In genomic region chr4:145098675-145099037, GRCh38 we compare ENCODE assay signal across 8 cellular contexts. TPM values are rescaled to one million over a fixed set of nuclear protein-coding genes. Genes with fewer than 3 reads are reported as not detected.
DNase-seq lines count a peak whose midpoint lies in the region; ATAC-seq and TF ChIP-seq lines count a peak whose summit lies in the region.

No MANE protein-coding gene starts in this region.

- peaks cover 8% of the 10 kb centered on the region for H3K9me3 Mint-ChIP-seq in T-helper 2 cell treated with Interferon-gamma antibody and Interleukin-4, amounts not matched to agents 5 μg/mL and 100 μg/mL, for 36 hours

- TF ChIP-seq RAD21 in liver (IDR thresholded peaks at IDR 0.05): no peak

- peak; percentile 1 for DNase-seq in DMS 273 treated with DMSO at 0.1 percent for 48 hours (lab: John Stamatoyannopoulos, UW)
- DNase-seq in HT-29 (ENCODE audit: low spot score): peak; percentile 71
- DNase-seq in T-helper 2 cell treated with Interferon-gamma antibody and Interleukin-4, amounts not matched to agents 5 μg/mL and 100 μg/mL, for 36 hours (ENCODE audit: low spot score): peak; percentile 63
- DNase-seq in choroid plexus epithelial cell (ENCODE audit: low read depth): peak; percentile 66
- peak; percentile 20 for DNase-seq in stimulated activated CD8-positive, alpha-beta memory T cell treated with anti-CD3 and anti-CD28 coated beads, Interleukin-15, amount 100 ng/mL, for 1 hour (ENCODE audit: low read depth)
- DNase-seq in activated effector memory CD4-positive, alpha-beta T cell treated with Interleukin-2 at 50 U/mL for 16 hours: no peak

- peaks cover 20% of the 10 kb centered on the region for H3K4me1 Mint-ChIP-seq in T-helper 2 cell treated with Interferon-gamma antibody and Interleukin-4, amounts not matched to agents 5 μg/mL and 100 μg/mL, for 36 hours (ENCODE audit: low read depth)

- H3K36me3 Mint-ChIP-seq in T-helper 2 cell treated with Interferon-gamma antibody and Interleukin-4, amounts not matched to agents 5 μg/mL and 100 μg/mL, for 36 hours (ENCODE audit: low read depth): peaks cover 23% of the 10 kb centered on the region

- peak; percentile 5 for ATAC-seq in GM21360 (IDR thresholded peaks at IDR 0.05; ENCODE audit: unreplicated experiment)

- H3K36me3 ChIP-seq in liver (ENCODE audit: control insufficient read depth in 4 of 4, insufficient read depth in 3 of 4, low read depth in 1 of 4, low read length in 3 of 4): peaks cover 4 to 20% (median 15%) of the 10 kb centered on the region in 4 donors

- peak overlapping the region; percentile 77 to 86 for H3K9ac ChIP-seq in liver (ENCODE audit: low read depth in 1 of 2, low read length in 2 of 2)

- peaks cover 0 to 7% (median 1%) of the 10 kb centered on the region in 4 donors for H3K9me3 ChIP-seq in liver (ENCODE audit: control insufficient read depth in 4 of 4, low read length in 3 of 4)

- H3K4me3 ChIP-seq in choroid plexus epithelial cell (ENCODE audit: low read depth, low read length) (peak overlapping the region; percentile 81), liver (ENCODE audit: low read depth in 1 of 3, low read length in 3 of 3) (peak overlapping the region; percentile 76 to 99 (median 82))

- H3K4me1 ChIP-seq in liver (ENCODE audit: control insufficient read depth in 4 of 4, insufficient read depth in 4 of 4, low read length in 3 of 4): peaks cover 6 to 33% (median 25%) of the 10 kb centered on the region in 4 donors

- under 1% methylated on average over 9 of the region's 9 CpGs for WGBS in liver

- peak overlapping the region; percentile 99 for H3K27ac Mint-ChIP-seq in T-helper 2 cell treated with Interferon-gamma antibody and Interleukin-4, amounts not matched to agents 5 μg/mL and 100 μg/mL, for 36 hours

- no peaks in the 10 kb centered on the region for H3K27me3 Mint-ChIP-seq in T-helper 2 cell treated with Interferon-gamma antibody and Interleukin-4, amounts not matched to agents 5 μg/mL and 100 μg/mL, for 36 hours (ENCODE audit: low read depth)

- H3K27ac ChIP-seq in liver (ENCODE audit: low read depth in 1 of 2, low read length in 2 of 2): peak overlapping the region; percentile 87 to 93

- peak overlapping the region; percentile 92 for H3K4me3 Mint-ChIP-seq in T-helper 2 cell treated with Interferon-gamma antibody and Interleukin-4, amounts not matched to agents 5 μg/mL and 100 μg/mL, for 36 hours

- no peaks in the 10 kb centered on the region for H3K27me3 ChIP-seq in liver (ENCODE audit: control insufficient read depth in 4 of 4, insufficient read depth in 4 of 4, low read length in 3 of 4)

- TF ChIP-seq CTCF in choroid plexus epithelial cell (conservative IDR thresholded peaks at IDR 0.05; ENCODE audit: low read depth, low read length) (no peak), liver (IDR thresholded peaks at IDR 0.05; ENCODE audit: low read depth, low read length, missing input control) (no peak)

TF ChIP-seq in liver, 16 proteins besides CTCF, POLR2A, EP300 and RAD21:
- TF ChIP-seq, protein P1, sequence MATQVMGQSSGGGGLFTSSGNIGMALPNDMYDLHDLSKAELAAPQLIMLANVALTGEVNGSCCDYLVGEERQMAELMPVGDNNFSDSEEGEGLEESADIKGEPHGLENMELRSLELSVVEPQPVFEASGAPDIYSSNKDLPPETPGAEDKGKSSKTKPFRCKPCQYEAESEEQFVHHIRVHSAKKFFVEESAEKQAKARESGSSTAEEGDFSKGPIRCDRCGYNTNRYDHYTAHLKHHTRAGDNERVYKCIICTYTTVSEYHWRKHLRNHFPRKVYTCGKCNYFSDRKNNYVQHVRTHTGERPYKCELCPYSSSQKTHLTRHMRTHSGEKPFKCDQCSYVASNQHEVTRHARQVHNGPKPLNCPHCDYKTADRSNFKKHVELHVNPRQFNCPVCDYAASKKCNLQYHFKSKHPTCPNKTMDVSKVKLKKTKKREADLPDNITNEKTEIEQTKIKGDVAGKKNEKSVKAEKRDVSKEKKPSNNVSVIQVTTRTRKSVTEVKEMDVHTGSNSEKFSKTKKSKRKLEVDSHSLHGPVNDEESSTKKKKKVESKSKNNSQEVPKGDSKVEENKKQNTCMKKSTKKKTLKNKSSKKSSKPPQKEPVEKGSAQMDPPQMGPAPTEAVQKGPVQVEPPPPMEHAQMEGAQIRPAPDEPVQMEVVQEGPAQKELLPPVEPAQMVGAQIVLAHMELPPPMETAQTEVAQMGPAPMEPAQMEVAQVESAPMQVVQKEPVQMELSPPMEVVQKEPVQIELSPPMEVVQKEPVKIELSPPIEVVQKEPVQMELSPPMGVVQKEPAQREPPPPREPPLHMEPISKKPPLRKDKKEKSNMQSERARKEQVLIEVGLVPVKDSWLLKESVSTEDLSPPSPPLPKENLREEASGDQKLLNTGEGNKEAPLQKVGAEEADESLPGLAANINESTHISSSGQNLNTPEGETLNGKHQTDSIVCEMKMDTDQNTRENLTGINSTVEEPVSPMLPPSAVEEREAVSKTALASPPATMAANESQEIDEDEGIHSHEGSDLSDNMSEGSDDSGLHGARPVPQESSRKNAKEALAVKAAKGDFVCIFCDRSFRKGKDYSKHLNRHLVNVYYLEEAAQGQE (IDR thresholded peaks at IDR 0.05): peak; percentile 84
- no peak for TF ChIP-seq GABPA (IDR thresholded peaks at IDR 0.05 in 1 of 2, conservative IDR thresholded peaks at IDR 0.05 in 1 of 2)
- TF ChIP-seq JUND (IDR thresholded peaks at IDR 0.05): peak in 1 of 2 donors; percentile 61

RNA-seq across cellular contexts. Expression of gene ABCE1, which starts 0.5 kb away (rescaled TPM):
- 62.5 and 69.5 TPM in 2 replicates for total RNA-seq in HT-29 (2014; rRNA removed; shearing (Covaris generic))
- total RNA-seq in liver: 10 to 100 TPM; 44.3 to 59.8 TPM
- polyA plus RNA-seq in liver: 10 to 100 TPM; 12.7 to 17.8 TPM

RNA-seq across cellular contexts. Expression of gene ANAPC10, which starts 0.7 kb away (rescaled TPM):
- 11.3 and 18.1 TPM in 2 replicates for total RNA-seq in HT-29 (2014; rRNA removed; shearing (Covaris generic))
- 10 to 100 TPM; 13.6 to 16.1 TPM for total RNA-seq in liver
- polyA plus RNA-seq in liver: 10 to 100 TPM in 1 of 2 donors, 1 to 10 TPM in 1; 6.2 to 15.5 TPM
